1 cellular context compared by ENCODE assay signal in the genomic region with DNA sequence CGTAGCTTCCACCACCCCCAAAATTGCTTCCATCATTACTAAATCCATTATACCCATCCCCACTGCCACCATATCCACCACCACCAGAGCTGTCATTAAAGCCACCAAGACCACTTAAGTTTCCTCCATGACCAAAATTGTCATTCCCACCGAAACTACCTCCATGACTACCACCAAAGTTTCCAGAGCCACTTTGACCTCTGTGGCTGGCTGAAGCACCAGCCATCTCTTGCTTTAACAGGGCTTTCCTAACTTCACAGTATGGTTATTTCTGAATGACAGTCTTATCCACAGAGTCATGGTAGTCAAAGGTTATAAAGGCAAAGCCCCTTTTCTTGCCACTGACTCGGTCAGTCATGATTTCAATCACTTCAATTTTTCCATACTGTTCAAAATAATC.
A peak's percentile ranks its signal among the peaks of the same experiment; 100 is the strongest.
TF ChIP-seq lines count a peak whose summit lies in the region.

No MANE protein-coding gene starts in this region.

TF ChIP-seq in GM12878, 131 proteins besides CTCF, POLR2A, EP300 and RAD21:
- TF ChIP-seq IKZF2 (IDR thresholded peaks at IDR 0.05): 0 out of 4 replicates have a peak, but pooled peaks of 1 of the 2 experiments have one; percentile 14
- peak; percentile 8; the same call in 1 of the 2 replicates for TF ChIP-seq RUNX3 (IDR thresholded peaks at IDR 0.05; ENCODE audit: low read length)
- TF ChIP-seq MEF2A (IDR thresholded peaks at IDR 0.05; ENCODE audit: insufficient read depth, low read depth, low read length): no peak
- TF ChIP-seq WRNIP1 (IDR thresholded peaks at IDR 0.05; ENCODE audit: borderline replicate concordance, low read depth, low read length): no peak
- TF ChIP-seq NRF1 (conservative IDR thresholded peaks at IDR 0.05; ENCODE audit: low read depth, low read length): no peak
